ENCODE assay signal across 16 cellular contexts in the genomic region with DNA sequence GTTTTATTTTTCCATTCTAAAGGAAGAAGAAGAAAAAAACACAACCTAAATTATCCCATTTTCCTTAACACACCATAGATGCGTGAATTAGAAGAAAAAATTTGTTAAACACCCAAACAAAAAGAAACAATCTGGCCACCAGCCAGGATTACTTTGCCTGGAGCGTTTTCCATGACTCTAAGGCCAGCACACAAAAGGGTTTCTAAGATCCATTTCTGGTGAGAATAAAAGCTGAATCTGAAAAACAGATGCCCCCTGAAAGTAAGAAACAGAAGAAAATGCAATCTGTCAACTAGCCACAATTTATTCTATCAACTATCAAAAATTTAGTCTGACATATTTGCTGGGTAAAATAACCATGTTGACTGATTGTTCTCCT.
DNase-seq lines count a peak whose midpoint lies in the region; ATAC-seq and TF ChIP-seq lines count a peak whose summit lies in the region.
"Had no signal": no experiment of that assay in that cellular context is flagged by ENCODE, and none has a peak within 500 bp of the region (broad histone marks: within the 10 kb centered on the region; RNA-seq: fewer than 3 reads in every experiment).

No MANE protein-coding gene starts in this region.

- no peaks in the 10 kb centered on the region for H3K36me3 Mint-ChIP-seq in chondrocyte (ENCODE audit: low read depth)
- no peaks in the 10 kb centered on the region for H3K36me3 Mint-ChIP-seq in activated naive CD4-positive, alpha-beta T cell treated with anti-CD3 and anti-CD28 coated beads, Interleukin-2, amount 10 ng/mL, durations not matched to agents 7 days and 5 days
- H3K36me3 Mint-ChIP-seq: CD8-positive, alpha-beta T cell had no signal

- ATAC-seq in GM19452 (IDR thresholded peaks at IDR 0.05; ENCODE audit: unreplicated experiment), result no peak
- ATAC-seq: activated naive CD8-positive, alpha-beta T cell treated with anti-CD3 and anti-CD28 coated beads, Interleukin-2, amount 50 U/mL, for 24 hours; CD8-positive, alpha-beta T cell; Panc1 had no signal

- H3K4me1 Mint-ChIP-seq in chondrocyte (ENCODE audit: low read depth), result peaks cover 32% of the 10 kb centered on the region
- H3K4me1 Mint-ChIP-seq in activated naive CD4-positive, alpha-beta T cell treated with anti-CD3 and anti-CD28 coated beads, Interleukin-2, amount 10 ng/mL, durations not matched to agents 7 days and 5 days, result no peaks in the 10 kb centered on the region
- H3K4me1 Mint-ChIP-seq: activated naive CD8-positive, alpha-beta T cell treated with anti-CD3 and anti-CD28 coated beads, Interleukin-2, amount 50 U/mL, for 24 hours had no signal

- H3K9ac ChIP-seq in mesenchymal stem cell (ENCODE audit: low read length), result no peak overlapping the region

- peaks cover 5% of the 10 kb centered on the region for H3K9me3 Mint-ChIP-seq in chondrocyte (ENCODE audit: low read depth)
- H3K9me3 Mint-ChIP-seq in activated naive CD4-positive, alpha-beta T cell treated with anti-CD3 and anti-CD28 coated beads, Interleukin-2, amount 10 ng/mL, durations not matched to agents 7 days and 5 days, result no peaks in the 10 kb centered on the region
- H3K9me3 Mint-ChIP-seq: activated naive CD8-positive, alpha-beta T cell treated with anti-CD3 and anti-CD28 coated beads, Interleukin-2, amount 50 U/mL, for 24 hours had no signal

- H3K4ac ChIP-seq in mesenchymal stem cell (ENCODE audit: low read depth in 1 of 2, low read length in 2 of 2), result no peak overlapping the region

- no peaks in the 10 kb centered on the region for H3K36me3 ChIP-seq in mesenchymal stem cell (ENCODE audit: control insufficient read depth in 1 of 2, insufficient read depth in 2 of 2, low read depth in 1 of 2, low read length in 2 of 2)

- no peak overlapping the region for H3K27ac ChIP-seq in mesenchymal stem cell (ENCODE audit: low read length, poor library complexity, severe bottlenecking)
- H3K27ac ChIP-seq: HL-60 had no signal

- H4K91ac ChIP-seq in mesenchymal stem cell (ENCODE audit: low read length), result no peak overlapping the region

- H2BK15ac ChIP-seq in mesenchymal stem cell (ENCODE audit: low read depth, poor library complexity, severe bottlenecking), result no peak overlapping the region

- H4K8ac ChIP-seq in mesenchymal stem cell (ENCODE audit: low read length), result no peak overlapping the region

- H2BK5ac ChIP-seq in mesenchymal stem cell (ENCODE audit: low read depth, low read length, poor library complexity, severe bottlenecking), result no peak overlapping the region

- no peak overlapping the region for H3K4me2 ChIP-seq in mesenchymal stem cell (ENCODE audit: low read length, poor library complexity, severe bottlenecking)

- no peak overlapping the region for H2BK12ac ChIP-seq in mesenchymal stem cell (ENCODE audit: low read length in 2 of 2)

- no peak overlapping the region for H2AFZ ChIP-seq in mesenchymal stem cell (ENCODE audit: low read depth, low read length)

- no peak overlapping the region for H3K23ac ChIP-seq in mesenchymal stem cell (ENCODE audit: low read length in 2 of 2)

- peak; percentile 15 for DNase-seq in GM04504 (ENCODE audit: low read depth)
- DNase-seq in NCI-H345 treated with DMSO at 0.1 percent for 48 hours (lab: John Stamatoyannopoulos, UW; ENCODE audit: unreplicated experiment), result peak; percentile 99
- no peak for DNase-seq in chondrocyte (ENCODE audit: low spot score)
- DNase-seq in mesenchymal stem cell, result peak; percentile 33
- no peak for DNase-seq in stimulated activated CD4-positive, alpha-beta T cell treated with anti-CD3 and anti-CD28 coated beads, Interleukin-4, amount 100 ng/mL, for 4 hours
- DNase-seq in activated naive CD4-positive, alpha-beta T cell treated with anti-CD3 and anti-CD28 coated beads, Interleukin-2, amount 10 ng/mL, durations not matched to agents 7 days and 5 days, result no peak
- DNase-seq: activated CD4-positive, alpha-beta T cell treated with anti-CD3 and anti-CD28 coated beads for 4 hours; activated naive CD8-positive, alpha-beta T cell treated with anti-CD3 and anti-CD28 coated beads, Interleukin-2, amount 50 U/mL, for 24 hours; activated T-cell treated with anti-CD3 and anti-CD28 coated beads, Interleukin-2, amount 50 U/mL, for 1 hour; CD8-positive, alpha-beta T cell; cortex of kidney; H9 had no signal

- H3K9me3 ChIP-seq in mesenchymal stem cell (ENCODE audit: control insufficient read depth, low read length), result no peaks in the 10 kb centered on the region

- H3K4me3 Mint-ChIP-seq in chondrocyte (ENCODE audit: unreplicated experiment), result no peak overlapping the region
- no peak overlapping the region for H3K4me3 Mint-ChIP-seq in activated naive CD4-positive, alpha-beta T cell treated with anti-CD3 and anti-CD28 coated beads, Interleukin-2, amount 10 ng/mL, durations not matched to agents 7 days and 5 days
- H3K4me3 Mint-ChIP-seq: activated naive CD8-positive, alpha-beta T cell treated with anti-CD3 and anti-CD28 coated beads, Interleukin-2, amount 50 U/mL, for 24 hours; CD8-positive, alpha-beta T cell; H9; stimulated activated naive CD8-positive, alpha-beta T cell treated with anti-CD3 and anti-CD28 coated beads, Interleukin-15, Interleukin-2, amounts not matched to agents 100 ng/mL and 50 ng/mL, for 24 hours had no signal

- no peak overlapping the region for H2BK120ac ChIP-seq in mesenchymal stem cell (ENCODE audit: low read depth, low read length)

- peaks cover 4 to 23% of the 10 kb centered on the region in 2 experiments for H3K27me3 ChIP-seq in mesenchymal stem cell (ENCODE audit: control insufficient read depth in 1 of 2, insufficient read depth in 1 of 2, low read length in 2 of 2)

- peak overlapping the region; percentile 81 for H3K27ac Mint-ChIP-seq in chondrocyte (ENCODE audit: unreplicated experiment)
- no peak overlapping the region for H3K27ac Mint-ChIP-seq in activated naive CD4-positive, alpha-beta T cell treated with anti-CD3 and anti-CD28 coated beads, Interleukin-2, amount 10 ng/mL, durations not matched to agents 7 days and 5 days
- H3K27ac Mint-ChIP-seq: activated naive CD8-positive, alpha-beta T cell treated with anti-CD3 and anti-CD28 coated beads, Interleukin-2, amount 50 U/mL, for 24 hours; CD8-positive, alpha-beta T cell; stimulated activated naive CD8-positive, alpha-beta T cell treated with anti-CD3 and anti-CD28 coated beads, Interleukin-15, Interleukin-2, amounts not matched to agents 100 ng/mL and 50 ng/mL, for 24 hours had no signal

- H3K4me1 ChIP-seq in mesenchymal stem cell (ENCODE audit: control insufficient read depth, insufficient read depth, low read depth, low read length), result peaks cover 3% of the 10 kb centered on the region

- no peak overlapping the region for H2AK5ac ChIP-seq in mesenchymal stem cell (ENCODE audit: low read length, severe bottlenecking)

- H3K27me3 Mint-ChIP-seq in chondrocyte (ENCODE audit: low read depth), result peaks cover 12% of the 10 kb centered on the region
- H3K27me3 Mint-ChIP-seq in activated naive CD4-positive, alpha-beta T cell treated with anti-CD3 and anti-CD28 coated beads, Interleukin-2, amount 10 ng/mL, durations not matched to agents 7 days and 5 days, result peaks cover 4% of the 10 kb centered on the region

- H3K18ac ChIP-seq in mesenchymal stem cell (ENCODE audit: low read depth in 1 of 2, low read length in 2 of 2), result no peak overlapping the region

- H3K4me3 ChIP-seq in mesenchymal stem cell (ENCODE audit: insufficient read depth in 1 of 2, low read depth in 1 of 2, low read length in 2 of 2), result no peak overlapping the region

- TF ChIP-seq CTCF in chondrocyte (IDR thresholded peaks at IDR 0.05), result no peak

- CTCF ChIA-PET in activated naive CD4-positive, alpha-beta T cell treated with anti-CD3 and anti-CD28 coated beads, Interleukin-2, amount 10 ng/mL, durations not matched to agents 7 days and 5 days (lab: Charles Lee), result no interaction called here

- H3K14ac ChIP-seq in mesenchymal stem cell (ENCODE audit: low read length in 2 of 2), result no peak overlapping the region

- no peaks in the 10 kb centered on the region for H3K79me1 ChIP-seq in mesenchymal stem cell (replicated peaks; ENCODE audit: low read length, poor library complexity, severe bottlenecking)

- WGBS in mesenchymal stem cell, result 76% methylated on average over 2 of the region's 2 CpGs

Comparison
In these comparisons a context has a peak if more than half of its experiments do, and no peak if none do; other contexts are left out.
1. DNase-seq: peak in GM04504 (single experiment), NCI-H345 treated with DMSO at 0.1 percent for 48 hours (single experiment) and mesenchymal stem cell (single experiment); none in chondrocyte (single experiment), stimulated activated CD4-positive, alpha-beta T cell treated with anti-CD3 and anti-CD28 coated beads, Interleukin-4, amount 100 ng/mL, for 4 hours (0 of 2) and activated naive CD4-positive, alpha-beta T cell treated with anti-CD3 and anti-CD28 coated beads, Interleukin-2, amount 10 ng/mL, durations not matched to agents 7 days and 5 days (single experiment).